ENCODE assay signal across 14 cellular contexts in genomic region chr5:107058239-107058638, GRCh38.
DNase-seq lines count a peak whose midpoint lies in the region; ATAC-seq and TF ChIP-seq lines count a peak whose summit lies in the region.
"Had no signal": no experiment of that assay in that cellular context is flagged by ENCODE, and none has a peak within 500 bp of the region (broad histone marks: within the 10 kb centered on the region; RNA-seq: fewer than 3 reads in every experiment).

No MANE protein-coding gene starts in this region.

- intact Hi-C loops in gastrocnemius medialis (cut with DNase I; ENCODE audit: low total_unique reads) (loop anchor here (5.0 kb wide), 2 partner anchors 44 to 159 kb away; no protein-coding TSS in a partner anchor), ovary (cut with DNase I) (no loop called here), aorta (cut with DNase I) (no loop called here)

- ATAC-seq in foreskin keratinocyte (peak; percentile 61), gastrocnemius medialis (peak; percentile 90 to 96), HG03469 (IDR thresholded peaks at IDR 0.05; ENCODE audit: unreplicated experiment) (no peak), aorta (ENCODE audit: low FRiP score) (no peak)
- ATAC-seq: CD8-positive, alpha-beta T cell had no signal

- H3K36me3 ChIP-seq in gastrocnemius medialis (no peaks in the 10 kb centered on the region), ovary (no peaks in the 10 kb centered on the region), aorta (ENCODE audit: control insufficient read depth in 1 of 2, insufficient read depth in 2 of 2, low read length in 1 of 2) (no peaks in the 10 kb centered on the region)
- H3K36me3 ChIP-seq: Peyer's patch, SJCRH30 had no signal

- in situ Hi-C loops in gastrocnemius medialis (cut with MboI; ENCODE audit: low sequenced_read_pairs in 4 of 4), result no loop called here

- TF ChIP-seq CTCF in epithelial cell of esophagus (IDR thresholded peaks at IDR 0.05; ENCODE audit: insufficient read depth, low read depth, low read length, missing control alignments) (no peak), foreskin keratinocyte (conservative IDR thresholded peaks at IDR 0.05) (no peak), gastrocnemius medialis (IDR thresholded peaks at IDR 0.05 in 4 of 5, conservative IDR thresholded peaks at IDR 0.05 in 1 of 5) (no peak), ovary (IDR thresholded peaks at IDR 0.05) (no peak)

- 93 to 100% (median 95%) methylated on average over 1 of the region's 1 CpG for WGBS in ovary, 3 donors
- WGBS in aorta, 2 donors, result 94 to 97% methylated on average over 1 of the region's 1 CpG

- no peaks in the 10 kb centered on the region for H3K4me1 ChIP-seq in foreskin keratinocyte
- H3K4me1 ChIP-seq in gastrocnemius medialis, result peaks cover 16 to 32% of the 10 kb centered on the region in 2 donors
- no peaks in the 10 kb centered on the region for H3K4me1 ChIP-seq in ovary (ENCODE audit: insufficient read depth)
- H3K4me1 ChIP-seq in aorta (ENCODE audit: control insufficient read depth in 1 of 2, insufficient read depth in 2 of 2, low read length in 2 of 2), result peaks cover 0 to 5% of the 10 kb centered on the region in 2 donors
- H3K4me1 ChIP-seq: Peyer's patch had no signal

- no peaks in the 10 kb centered on the region for H3K27me3 ChIP-seq in foreskin keratinocyte
- no peaks in the 10 kb centered on the region for H3K27me3 ChIP-seq in gastrocnemius medialis
- H3K27me3 ChIP-seq in ovary, result no peaks in the 10 kb centered on the region
- H3K27me3 ChIP-seq in aorta (ENCODE audit: control insufficient read depth in 1 of 2, insufficient read depth in 2 of 2, low read length in 1 of 2), result no peaks in the 10 kb centered on the region
- H3K27me3 ChIP-seq: Peyer's patch, SJCRH30 had no signal

- TF ChIP-seq EP300 in ovary (IDR thresholded peaks at IDR 0.05), result no peak

- TF ChIP-seq POLR2A in gastrocnemius medialis (IDR thresholded peaks at IDR 0.05) (no peak), ovary (IDR thresholded peaks at IDR 0.05) (no peak)

- H3K27ac ChIP-seq in foreskin keratinocyte (no peak overlapping the region), gastrocnemius medialis (peak overlapping the region; percentile 42 to 83 (median 74)), ovary (no peak overlapping the region), aorta (ENCODE audit: low read depth in 1 of 2, low read length in 2 of 2) (no peak overlapping the region)
- H3K27ac ChIP-seq: KMS-11, Peyer's patch, SJCRH30 had no signal

- no peaks in the 10 kb centered on the region for H3K9me3 ChIP-seq in gastrocnemius medialis
- H3K9me3 ChIP-seq in ovary, result no peaks in the 10 kb centered on the region
- H3K9me3 ChIP-seq in aorta (ENCODE audit: control insufficient read depth, low read length), result no peaks in the 10 kb centered on the region
- H3K9me3 ChIP-seq: Peyer's patch, SJCRH30 had no signal

- H3K4me3 ChIP-seq in epithelial cell of esophagus (ENCODE audit: low read length), result no peak overlapping the region
- no peak overlapping the region for H3K4me3 ChIP-seq in gastrocnemius medialis
- H3K4me3 ChIP-seq in ovary, result no peak overlapping the region
- H3K4me3 ChIP-seq in aorta (ENCODE audit: low read length in 2 of 2), result no peak overlapping the region
- H3K4me3 ChIP-seq: Peyer's patch, SJCRH30 had no signal

- DNase-seq in NCI-H69 (lab: John Stamatoyannopoulos, UW) (peak; percentile 82), epithelial cell of esophagus (ENCODE audit: low read depth) (peak; percentile 86), foreskin keratinocyte (peak; percentile 44 to 74), gastrocnemius medialis (peak; percentile 34 to 46), ovary (no peak), aorta (no peak)
- DNase-seq: CD8-positive, alpha-beta T cell; NCI-H1930; NCI-H2171 treated with DMSO at 0.1 percent for 48 hours; NCI-H510A treated with DMSO at 0.1 percent for 48 hours; Peyer's patch; SJCRH30 had no signal

Comparison
In these comparisons a context has a peak if more than half of its experiments do, and no peak if none do; other contexts are left out.
1. DNase-seq: peak in NCI-H69 (single experiment), epithelial cell of esophagus (single experiment), foreskin keratinocyte (2 of 2) and gastrocnemius medialis (2 of 2); none in ovary (0 of 5) and aorta (0 of 2).
2. ATAC-seq: peak in foreskin keratinocyte (single experiment) and gastrocnemius medialis (2 of 2); none in HG03469 (single experiment) and aorta (single experiment).
3. H3K27ac ChIP-seq: peak in gastrocnemius medialis (4 of 4); none in foreskin keratinocyte (single experiment), ovary (0 of 2) and aorta (0 of 2).